ENCODE assay signal across 20 cellular contexts in the genomic region with DNA sequence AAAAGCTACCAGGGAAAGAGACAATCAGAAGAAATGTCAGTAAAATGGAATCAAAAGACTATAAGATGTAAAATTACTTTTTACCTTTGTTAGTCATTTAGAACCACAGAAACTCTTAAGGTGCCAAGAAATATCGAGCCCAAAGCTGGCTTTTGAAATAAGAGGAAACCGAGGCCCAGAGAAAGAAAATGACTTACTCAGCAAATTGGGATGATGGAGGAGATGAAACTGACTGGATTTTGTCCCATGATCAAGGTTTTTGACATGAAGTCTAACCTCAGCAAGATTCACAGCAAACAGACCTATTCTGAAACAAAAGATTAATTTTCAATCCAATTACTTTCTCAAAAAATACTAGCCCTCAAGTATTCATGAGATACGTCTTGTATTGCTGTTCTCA.
A peak's percentile ranks its signal among the peaks of the same experiment; 100 is the strongest.
DNase-seq lines count a peak whose midpoint lies in the region; ATAC-seq and TF ChIP-seq lines count a peak whose summit lies in the region.
"Had no signal": no experiment of that assay in that cellular context is flagged by ENCODE, and none has a peak within 500 bp of the region (broad histone marks: within the 10 kb centered on the region; RNA-seq: fewer than 3 reads in every experiment).

No MANE protein-coding gene starts in this region.

- no peak overlapping the region for H4K8ac ChIP-seq in IMR-90 (ENCODE audit: low read depth in 2 of 2, low read length in 2 of 2)
- H4K8ac ChIP-seq in mesendoderm (ENCODE audit: low read depth, low read length): peak overlapping the region; percentile 56

- H3K4me2 ChIP-seq in IMR-90 (ENCODE audit: low read depth, low read length) (no peak overlapping the region), mesendoderm (ENCODE audit: low read length) (no peak overlapping the region)
- H3K4me2 ChIP-seq: BLaER1 treated with 17β-estradiol and CSF1 and Interleukin-3, amounts not matched to agents 10 nM and 100 nM had no signal

- in situ Hi-C loops in IMR-90 (cut with MboI; ENCODE audit: low sequenced_read_pairs): no loop called here

- no peak overlapping the region for H3K23ac ChIP-seq in IMR-90 (ENCODE audit: low read depth, low read length)
- H3K23ac ChIP-seq in mesendoderm (ENCODE audit: low read length): no peak overlapping the region

- H3K79me2 ChIP-seq in mesendoderm (ENCODE audit: control insufficient read depth, insufficient read depth, low read length): no peaks in the 10 kb centered on the region

- H2BK120ac ChIP-seq in IMR-90 (ENCODE audit: low read depth, low read length) (no peak overlapping the region), mesendoderm (ENCODE audit: low read depth, low read length) (no peak overlapping the region)

- no peak overlapping the region for H2AK5ac ChIP-seq in IMR-90 (ENCODE audit: low read depth, low read length)
- H2AK5ac ChIP-seq in mesendoderm (ENCODE audit: low read length): no peak overlapping the region

- TF ChIP-seq RAD21 in IMR-90 (IDR thresholded peaks at IDR 0.05; ENCODE audit: low read length): no peak

- no peaks in the 10 kb centered on the region for H3K9me1 ChIP-seq in IMR-90 (ENCODE audit: insufficient read depth, low read length)

- no peaks in the 10 kb centered on the region for H3K27me3 ChIP-seq in left ventricle myocardium inferior (ENCODE audit: low read depth)
- no peaks in the 10 kb centered on the region for H3K27me3 ChIP-seq in right cardiac atrium (ENCODE audit: control insufficient read depth, insufficient read depth)
- H3K27me3 ChIP-seq in IMR-90 (ENCODE audit: control insufficient read depth, insufficient read depth, low read length): no peaks in the 10 kb centered on the region
- no peaks in the 10 kb centered on the region for H3K27me3 ChIP-seq in mesendoderm (ENCODE audit: insufficient read depth, low read length, poor library complexity)
- no peaks in the 10 kb centered on the region for H3K27me3 ChIP-seq in prostate gland (replicated peaks; ENCODE audit: insufficient read depth)
- H3K27me3 ChIP-seq: BE2C; BLaER1 treated with 17β-estradiol and CSF1 and Interleukin-3, amounts not matched to agents 10 nM and 100 nM had no signal

- H3K27ac ChIP-seq in left ventricle myocardium inferior (replicated peaks) (peak overlapping the region; percentile 45), right cardiac atrium (ENCODE audit: low read length) (no peak overlapping the region), IMR-90 (ENCODE audit: insufficient read depth, low read length) (no peak overlapping the region), mesendoderm (ENCODE audit: low read depth, low read length) (no peak overlapping the region), prostate gland (no peak overlapping the region)
- H3K27ac ChIP-seq: 22Rv1 had no signal

- H3K18ac ChIP-seq in IMR-90 (ENCODE audit: low read depth, low read length): no peak overlapping the region
- H3K18ac ChIP-seq in mesendoderm (ENCODE audit: low read length): no peak overlapping the region

- TF ChIP-seq CTCF in left ventricle myocardium inferior (IDR thresholded peaks at IDR 0.05; ENCODE audit: borderline replicate concordance) (no peak), IMR-90 (conservative IDR thresholded peaks at IDR 0.05; ENCODE audit: low read depth, low read length) (no peak), prostate gland (IDR thresholded peaks at IDR 0.05) (no peak)

- H3K4me3 ChIP-seq in left ventricle myocardium inferior: no peak overlapping the region
- H3K4me3 ChIP-seq in right cardiac atrium (ENCODE audit: low read length): no peak overlapping the region
- H3K4me3 ChIP-seq in IMR-90 (ENCODE audit: insufficient read depth, low read depth, low read length): no peak overlapping the region
- no peak overlapping the region for H3K4me3 ChIP-seq in mesendoderm (ENCODE audit: low read length)
- H3K4me3 ChIP-seq in prostate gland: no peak overlapping the region
- H3K4me3 ChIP-seq: BLaER1 treated with 17β-estradiol and CSF1 and Interleukin-3, amounts not matched to agents 10 nM and 100 nM had no signal

- ATAC-seq in right cardiac atrium (no peak), IMR-90 (ENCODE audit: low read depth) (no peak), GM19023 (IDR thresholded peaks at IDR 0.05; ENCODE audit: unreplicated experiment) (no peak)

- no peaks in the 10 kb centered on the region for H4K20me1 ChIP-seq in IMR-90 (ENCODE audit: insufficient read depth, low read length)
- H4K20me1 ChIP-seq: BLaER1 treated with 17β-estradiol and CSF1 and Interleukin-3, amounts not matched to agents 10 nM and 100 nM had no signal

- TF ChIP-seq POLR2A in IMR-90 (IDR thresholded peaks at IDR 0.05; ENCODE audit: low read depth, low read length) (no peak), prostate gland (IDR thresholded peaks at IDR 0.05) (no peak)

- 69% methylated on average over 3 of the region's 3 CpGs for WGBS in right cardiac atrium
- WGBS in IMR-90 (ENCODE audit: extremely low coverage in 2 of 2, insufficient read length in 1 of 2), 2 experiments: no CpG with 5 or more reads among the region's 3 CpGs
- no CpG with 5 or more reads among the region's 3 CpGs for WGBS in mesendoderm (ENCODE audit: extremely low coverage, insufficient coverage, low lambda C conversion rate)
- WGBS in prostate gland: 84% methylated on average over 3 of the region's 3 CpGs

- no peak overlapping the region for H2BK5ac ChIP-seq in IMR-90 (ENCODE audit: low read depth, low read length, poor library complexity, severe bottlenecking)
- H2BK5ac ChIP-seq in mesendoderm (ENCODE audit: low read length): no peak overlapping the region

- no peak overlapping the region for H3K9ac ChIP-seq in IMR-90 (ENCODE audit: low read depth, low read length)
- no peak overlapping the region for H3K9ac ChIP-seq in mesendoderm (ENCODE audit: low read length)
- H3K9ac ChIP-seq: BLaER1 treated with 17β-estradiol and CSF1 and Interleukin-3, amounts not matched to agents 10 nM and 100 nM had no signal

- no peak overlapping the region for H2BK15ac ChIP-seq in IMR-90 (ENCODE audit: low read depth, low read length)
- no peak overlapping the region for H2BK15ac ChIP-seq in mesendoderm (replicated peaks; ENCODE audit: low read depth)

- H4K91ac ChIP-seq in IMR-90 (ENCODE audit: insufficient read depth, low read depth, low read length): no peak overlapping the region

- H3K79me1 ChIP-seq in IMR-90 (ENCODE audit: low read depth in 1 of 2, low read length in 2 of 2) (no peaks in the 10 kb centered on the region), mesendoderm (ENCODE audit: low read length) (no peaks in the 10 kb centered on the region)

- H3K56ac ChIP-seq in IMR-90 (ENCODE audit: extremely low read depth, insufficient read depth, low read length): no peak overlapping the region
- H3K56ac ChIP-seq in mesendoderm (ENCODE audit: low read length): no peak overlapping the region

- H3K4me1 ChIP-seq in left ventricle myocardium inferior (no peaks in the 10 kb centered on the region), right cardiac atrium (ENCODE audit: control insufficient read depth, insufficient read depth, low read length) (no peaks in the 10 kb centered on the region), IMR-90 (ENCODE audit: control insufficient read depth, insufficient read depth, low read length) (no peaks in the 10 kb centered on the region), mesendoderm (ENCODE audit: control insufficient read depth, low read depth, low read length) (no peaks in the 10 kb centered on the region), prostate gland (replicated peaks) (no peaks in the 10 kb centered on the region)
- H3K4me1 ChIP-seq: BE2C had no signal

- H3K14ac ChIP-seq in IMR-90 (replicated peaks; ENCODE audit: low read depth, low read length): no peak overlapping the region

- H3K4ac ChIP-seq in IMR-90 (ENCODE audit: low read depth, low read length) (no peak overlapping the region), mesendoderm (ENCODE audit: low read depth, low read length) (no peak overlapping the region)

- H3K9me3 ChIP-seq in left ventricle myocardium inferior (replicated peaks) (no peaks in the 10 kb centered on the region), right cardiac atrium (ENCODE audit: control insufficient read depth, low read length) (no peaks in the 10 kb centered on the region), IMR-90 (ENCODE audit: control insufficient read depth, insufficient read depth, low read length) (no peaks in the 10 kb centered on the region), prostate gland (no peaks in the 10 kb centered on the region)
- H3K9me3 ChIP-seq: BE2C; BLaER1 treated with 17β-estradiol and CSF1 and Interleukin-3, amounts not matched to agents 10 nM and 100 nM had no signal

- H3K36me3 ChIP-seq in left ventricle myocardium inferior (no peaks in the 10 kb centered on the region), IMR-90 (ENCODE audit: control insufficient read depth, insufficient read depth, low read length) (no peaks in the 10 kb centered on the region), mesendoderm (ENCODE audit: control insufficient read depth, insufficient read depth, low read length) (no peaks in the 10 kb centered on the region), prostate gland (no peaks in the 10 kb centered on the region)
- H3K36me3 ChIP-seq: BE2C had no signal

- H2AFZ ChIP-seq in IMR-90 (replicated peaks; ENCODE audit: low read length, poor library complexity): no peak overlapping the region

- H2AK9ac ChIP-seq in IMR-90 (replicated peaks; ENCODE audit: low read depth, low read length, poor library complexity): no peak overlapping the region

- dilution Hi-C loops in IMR-90 (cut with HindIII; ENCODE audit: low sequenced_read_pairs, unreplicated experiment): no loop called here

- intact Hi-C loops in left ventricle myocardium inferior (cut with micrococcal nuclease) (no loop called here), right cardiac atrium (cut with DNase I) (no loop called here), IMR-90 (cut with micrococcal nuclease) (no loop called here), prostate gland (cut with DNase I) (no loop called here)

- no peak overlapping the region for H2BK20ac ChIP-seq in IMR-90 (ENCODE audit: low read depth, low read length)

- CTCF ChIA-PET in IMR-90 (lab: Yijun Ruan, JAX) (no interaction called here), HEK293T (lab: Yijun Ruan, JAX) (no interaction called here)

- BruUV-seq in IMR-90 (replicated peaks; lab: Mats Ljungman, UMichigan): no TSS peak

- no peak overlapping the region for H4K5ac ChIP-seq in IMR-90 (ENCODE audit: low read depth, low read length)
- H4K5ac ChIP-seq in mesendoderm (ENCODE audit: low read length): no peak overlapping the region

- POLR2A ChIA-PET in IMR-90 (lab: Charles Lee; ENCODE audit: unreplicated experiment) (interaction anchor here (0.6 kb wide), 1 partner anchor 10 kb away, joined by 7 read pairs; no protein-coding TSS in a partner anchor), HEK293T (lab: Yijun Ruan, JAX) (no interaction called here)

- DNase-seq in left ventricle myocardium inferior: no peak
- no peak for DNase-seq in right cardiac atrium
- no peak for DNase-seq in IMR-90
- no peak for DNase-seq in mesendoderm
- DNase-seq in HEK293T (ENCODE audit: extremely low spot score): no peak
- DNase-seq in prostate gland (ENCODE audit: low spot score): no peak
- DNase-seq: ACHN; AML-193; BE2C; CD4-positive, alpha-beta T cell; CD8-positive, alpha-beta memory T cell; DMS 273 treated with DMSO at 0.1 percent for 48 hours; DMS79; EL; GF-D8; H7; HCEC 1CT had no signal

TF ChIP-seq in IMR-90, 13 proteins besides CTCF, POLR2A, EP300 and RAD21 (continues in another document):
- peak; percentile 87 for TF ChIP-seq MAFK (IDR thresholded peaks at IDR 0.05; ENCODE audit: low read depth, low read length)

TF ChIP-seq in HEK293T, 16 proteins besides CTCF, POLR2A, EP300 and RAD21 (continues in another document):
- TF ChIP-seq ARNT (IDR thresholded peaks at IDR 0.05) (no peak), FOXK2 (IDR thresholded peaks at IDR 0.05) (no peak)
